In genomic region chr1:78019031-78019430, GRCh38 we compare ENCODE assay signal across 2 cellular contexts.
TF ChIP-seq lines count a peak whose summit lies in the region.

No MANE protein-coding gene starts in this region.

TF ChIP-seq in IMR-90, 13 proteins besides CTCF, POLR2A, EP300 and RAD21:
- TF ChIP-seq NFE2L2 (IDR thresholded peaks at IDR 0.05; ENCODE audit: low read depth, low read length): no peak
- TF ChIP-seq CHD1 (IDR thresholded peaks at IDR 0.05; ENCODE audit: low read depth, low read length): no peak
- no peak for TF ChIP-seq FOS (IDR thresholded peaks at IDR 0.05; ENCODE audit: low read depth, low read length)
- no peak for TF ChIP-seq MAFK (IDR thresholded peaks at IDR 0.05; ENCODE audit: low read depth, low read length)
- no peak for TF ChIP-seq MXI1 (IDR thresholded peaks at IDR 0.05; ENCODE audit: borderline replicate concordance, low read depth, low read length)
- TF ChIP-seq, protein P1, sequence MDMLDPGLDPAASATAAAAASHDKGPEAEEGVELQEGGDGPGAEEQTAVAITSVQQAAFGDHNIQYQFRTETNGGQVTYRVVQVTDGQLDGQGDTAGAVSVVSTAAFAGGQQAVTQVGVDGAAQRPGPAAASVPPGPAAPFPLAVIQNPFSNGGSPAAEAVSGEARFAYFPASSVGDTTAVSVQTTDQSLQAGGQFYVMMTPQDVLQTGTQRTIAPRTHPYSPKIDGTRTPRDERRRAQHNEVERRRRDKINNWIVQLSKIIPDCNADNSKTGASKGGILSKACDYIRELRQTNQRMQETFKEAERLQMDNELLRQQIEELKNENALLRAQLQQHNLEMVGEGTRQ (IDR thresholded peaks at IDR 0.05; ENCODE audit: low read depth, low read length): no peak
- TF ChIP-seq CEBPB (IDR thresholded peaks at IDR 0.05; ENCODE audit: low read depth, low read length): no peak
- no peak for TF ChIP-seq BHLHE40 (IDR thresholded peaks at IDR 0.05; ENCODE audit: low read depth, low read length)
- TF ChIP-seq ELK1 (IDR thresholded peaks at IDR 0.05; ENCODE audit: borderline replicate concordance, low read depth, low read length): no peak
- TF ChIP-seq RCOR1 (IDR thresholded peaks at IDR 0.05; ENCODE audit: insufficient replicate concordance, low read length): no peak

TF ChIP-seq in K562, 482 proteins besides CTCF, POLR2A, EP300 and RAD21:
- no peak for TF ChIP-seq RFX1 (IDR thresholded peaks at IDR 0.05)
- TF ChIP-seq PHB2 (IDR thresholded peaks at IDR 0.05; ENCODE audit: low read depth): no peak
- no peak for TF ChIP-seq MTA2 (IDR thresholded peaks at IDR 0.05; ENCODE audit: low read depth)
- TF ChIP-seq ZNF780A (CRISPR knock-in tag; IDR thresholded peaks at IDR 0.05): no peak
TF ChIP-seq in K562: peak in this region for 0.
